In genomic region chr11:34984514-34984913, GRCh38 we compare ENCODE assay signal across 28 cellular contexts.
"Had no signal": no experiment of that assay in that cellular context is flagged by ENCODE, and none has a peak within 500 bp of the region (broad histone marks: within the 10 kb centered on the region; RNA-seq: fewer than 3 reads in every experiment).

No MANE protein-coding gene starts in this region.

- H3K27me3 ChIP-seq: esophagus squamous epithelium, gastrocnemius medialis, heart right ventricle, left lung had no signal

- H3K27ac ChIP-seq: epithelial cell of prostate, esophagus squamous epithelium, gastrocnemius medialis, heart right ventricle, left lung, lower lobe of right lung had no signal

- H3K4me3 Mint-ChIP-seq: dendritic cell treated with granulocyte-macrophage colony-stimulating factor and Interleukin-4, amounts not matched to agents 40 ng/mL and 50 ng/mL, for 4 days; effector memory CD8-positive, alpha-beta T cell; endodermal cell; mesothelial cell of epicardium; naive B cell; naive thymus-derived CD8-positive, alpha-beta T cell had no signal

- H3K27me3 Mint-ChIP-seq: dendritic cell treated with granulocyte-macrophage colony-stimulating factor and Interleukin-4, amounts not matched to agents 40 ng/mL and 50 ng/mL, for 4 days; effector memory CD8-positive, alpha-beta T cell; naive B cell; naive thymus-derived CD8-positive, alpha-beta T cell had no signal

- H3K9me3 Mint-ChIP-seq: dendritic cell treated with granulocyte-macrophage colony-stimulating factor and Interleukin-4, amounts not matched to agents 40 ng/mL and 50 ng/mL, for 4 days; effector memory CD8-positive, alpha-beta T cell had no signal

- DNase-seq: cortex of kidney; effector CD8-positive, alpha-beta T cell; effector memory CD8-positive, alpha-beta T cell; endodermal cell; erythroblast; esophagus squamous epithelium; foreskin fibroblast; foreskin melanocyte; gastrocnemius medialis; glutamatergic neuron; head of caudate nucleus; heart right ventricle; hippocampal formation; left cardiac atrium; left lung; left ventricle myocardium superior; lower lobe of right lung; mesenchymal stem cell; mucosa of descending colon; naive B cell; naive thymus-derived CD8-positive, alpha-beta T cell had no signal

- H3K9me3 ChIP-seq: esophagus squamous epithelium, gastrocnemius medialis, heart right ventricle, left lung, lower lobe of right lung, mucosa of descending colon had no signal

- ATAC-seq: effector memory CD8-positive, alpha-beta T cell; esophagus mucosa; gastrocnemius medialis; heart right ventricle; left cardiac atrium; left lung; left ventricle myocardium superior; lower lobe of right lung; mucosa of descending colon; naive thymus-derived CD8-positive, alpha-beta T cell had no signal

- H3K4me1 ChIP-seq: esophagus squamous epithelium had no signal

- H3K27ac Mint-ChIP-seq: dendritic cell treated with granulocyte-macrophage colony-stimulating factor and Interleukin-4, amounts not matched to agents 40 ng/mL and 50 ng/mL, for 4 days; effector memory CD8-positive, alpha-beta T cell; endodermal cell; mesothelial cell of epicardium; naive thymus-derived CD8-positive, alpha-beta T cell had no signal

- FAIRE-seq: endometrium, islet of Langerhans, keratinocyte had no signal

- H3K4me3 ChIP-seq: esophagus squamous epithelium, gastrocnemius medialis, heart right ventricle, left lung, lower lobe of right lung, mucosa of descending colon had no signal
